In the genomic region with DNA sequence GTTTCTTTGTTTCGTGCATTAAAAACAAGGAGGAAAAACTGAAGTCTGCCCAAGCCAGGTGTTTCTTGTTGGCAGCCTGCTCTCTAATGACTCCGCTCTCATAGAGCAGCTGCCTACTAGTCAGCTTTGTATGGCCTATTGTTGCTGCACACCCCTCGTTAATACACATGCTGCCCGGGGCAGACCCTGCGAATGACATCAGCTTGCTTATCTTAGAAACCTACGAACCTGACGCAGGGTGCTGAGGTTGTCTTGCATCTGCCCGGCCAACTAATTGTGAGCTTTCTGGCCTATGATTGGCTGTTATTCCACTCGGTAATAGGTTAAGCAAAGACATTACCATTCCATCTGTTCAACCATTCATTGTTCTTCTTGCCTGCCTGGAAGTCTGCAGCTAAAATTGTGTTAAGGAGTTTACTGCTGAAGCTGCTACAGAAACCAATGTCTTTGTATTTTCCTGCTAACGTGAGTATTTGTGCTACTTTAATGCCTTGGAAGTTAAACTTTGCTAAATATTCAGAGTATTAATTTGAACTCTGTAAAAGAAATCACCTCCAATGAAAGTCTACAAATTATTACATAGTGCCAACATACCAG, we compare ENCODE assay signal across 9 cellular contexts. TPM values are rescaled to one million over a fixed set of nuclear protein-coding genes. Genes with fewer than 3 reads are reported as not detected.
DNase-seq lines count a peak whose midpoint lies in the region; ATAC-seq, FAIRE-seq and TF ChIP-seq lines count a peak whose summit lies in the region.
"Had no signal": no experiment of that assay in that cellular context is flagged by ENCODE, and none has a peak within 500 bp of the region (broad histone marks: within the 10 kb centered on the region; RNA-seq: fewer than 3 reads in every experiment).

No MANE protein-coding gene starts in this region.

- no peak overlapping the region for H3K27ac ChIP-seq in left ventricle myocardium inferior (replicated peaks)
- H3K27ac ChIP-seq: SJSA1 had no signal

- no peaks in the 10 kb centered on the region for H3K27me3 ChIP-seq in left ventricle myocardium inferior (ENCODE audit: low read depth)
- H3K27me3 ChIP-seq: SJSA1 had no signal

- no peaks in the 10 kb centered on the region for H3K9me3 ChIP-seq in left ventricle myocardium inferior (replicated peaks)
- H3K9me3 ChIP-seq: SJSA1 had no signal

- no peak overlapping the region for H3K27ac Mint-ChIP-seq in activated T-helper 1 cell treated with anti-CD3 and anti-CD28 coated beads, Interleukin-12 subunit alpha, Interleukin-12 subunit beta, Interleukin-2, Interleukin-4 antibody, amounts not matched to agents 30 ng/mL and 10 ng/mL and 1 ng/mL, durations not matched to agents 14 hours and 24 hours and 36 hours

- ATAC-seq in left ventricle myocardium superior (peak; percentile 47), GM18517 (IDR thresholded peaks at IDR 0.05; ENCODE audit: unreplicated experiment) (no peak)

- H3K4me1 Mint-ChIP-seq in activated T-helper 1 cell treated with anti-CD3 and anti-CD28 coated beads, Interleukin-12 subunit alpha, Interleukin-12 subunit beta, Interleukin-2, Interleukin-4 antibody, amounts not matched to agents 30 ng/mL and 10 ng/mL and 1 ng/mL, durations not matched to agents 14 hours and 24 hours and 36 hours (ENCODE audit: low read depth), result no peaks in the 10 kb centered on the region

- no peaks in the 10 kb centered on the region for H3K36me3 ChIP-seq in left ventricle myocardium inferior
- H3K36me3 ChIP-seq: SJSA1 had no signal

- no peak overlapping the region for H3K4me3 ChIP-seq in left ventricle myocardium inferior
- H3K4me3 ChIP-seq: SJSA1 had no signal

- peaks cover 6% of the 10 kb centered on the region for H3K27me3 Mint-ChIP-seq in activated T-helper 1 cell treated with anti-CD3 and anti-CD28 coated beads, Interleukin-12 subunit alpha, Interleukin-12 subunit beta, Interleukin-2, Interleukin-4 antibody, amounts not matched to agents 30 ng/mL and 10 ng/mL and 1 ng/mL, durations not matched to agents 14 hours and 24 hours and 36 hours (ENCODE audit: insufficient read depth)

- H3K4me3 Mint-ChIP-seq in activated T-helper 1 cell treated with anti-CD3 and anti-CD28 coated beads, Interleukin-12 subunit alpha, Interleukin-12 subunit beta, Interleukin-2, Interleukin-4 antibody, amounts not matched to agents 30 ng/mL and 10 ng/mL and 1 ng/mL, durations not matched to agents 14 hours and 24 hours and 36 hours, result no peak overlapping the region

- FAIRE-seq in islet of Langerhans (lab: Jason Lieb, UNC), result peak; percentile 43

- DNase-seq in left ventricle myocardium superior (no peak), left ventricle myocardium inferior (no peak), SK-N-DZ (ENCODE audit: low spot score) (peak; percentile 81), SW 1271 (lab: John Stamatoyannopoulos, UW) (no peak), AG20443 (ENCODE audit: low spot score) (no peak)
- DNase-seq in activated T-helper 1 cell treated with anti-CD3 and anti-CD28 coated beads, Interleukin-12 subunit alpha, Interleukin-12 subunit beta, Interleukin-2, Interleukin-4 antibody, amounts not matched to agents 30 ng/mL and 10 ng/mL and 1 ng/mL, durations not matched to agents 14 hours and 24 hours and 36 hours (ENCODE audit: low spot score), result no peak

- no peaks in the 10 kb centered on the region for H3K36me3 Mint-ChIP-seq in activated T-helper 1 cell treated with anti-CD3 and anti-CD28 coated beads, Interleukin-12 subunit alpha, Interleukin-12 subunit beta, Interleukin-2, Interleukin-4 antibody, amounts not matched to agents 30 ng/mL and 10 ng/mL and 1 ng/mL, durations not matched to agents 14 hours and 24 hours and 36 hours (ENCODE audit: low read depth)

- H3K4me1 ChIP-seq in left ventricle myocardium inferior, result peaks cover 45% of the 10 kb centered on the region
- H3K4me1 ChIP-seq: SJSA1 had no signal

- TF ChIP-seq CTCF in left ventricle myocardium inferior (IDR thresholded peaks at IDR 0.05; ENCODE audit: borderline replicate concordance), result no peak

- no peaks in the 10 kb centered on the region for H3K9me3 Mint-ChIP-seq in activated T-helper 1 cell treated with anti-CD3 and anti-CD28 coated beads, Interleukin-12 subunit alpha, Interleukin-12 subunit beta, Interleukin-2, Interleukin-4 antibody, amounts not matched to agents 30 ng/mL and 10 ng/mL and 1 ng/mL, durations not matched to agents 14 hours and 24 hours and 36 hours

- intact Hi-C loops in left ventricle myocardium superior (cut with micrococcal nuclease) (no loop called here), left ventricle myocardium inferior (cut with micrococcal nuclease) (no loop called here)
- intact Hi-C loops in activated T-helper 1 cell treated with anti-CD3 and anti-CD28 coated beads, Interleukin-12 subunit alpha, Interleukin-12 subunit beta, Interleukin-2, Interleukin-4 antibody, amounts not matched to agents 30 ng/mL and 10 ng/mL and 1 ng/mL, durations not matched to agents 14 hours and 24 hours and 36 hours (cut with micrococcal nuclease), result no loop called here

RNA-seq across cellular contexts. Expression of a gene that starts 37.5 kb away (rescaled TPM):
- total RNA-seq in left ventricle myocardium superior, result 18.3 TPM
- 16.8 TPM for total RNA-seq in left ventricle myocardium inferior
- 1.6 and 1.9 TPM in 2 replicates for polyA plus RNA-seq in SK-N-DZ (2014; cell fraction: cytosol; rRNA removed)
- polyA plus RNA-seq in SK-N-DZ (2014; cell fraction: nucleus; rRNA removed), result 1.3 and 1.5 TPM in 2 replicates
- 5.7 and 6.2 TPM in 2 replicates for total RNA-seq in activated T-helper 1 cell treated with anti-CD3 and anti-CD28 coated beads, Interleukin-12 subunit alpha, Interleukin-12 subunit beta, Interleukin-2, Interleukin-4 antibody, amounts not matched to agents 30 ng/mL and 10 ng/mL and 1 ng/mL, durations not matched to agents 14 hours and 24 hours and 36 hours
